Comparison of ENCODE assay signal across 2 cellular contexts in the genomic region with DNA sequence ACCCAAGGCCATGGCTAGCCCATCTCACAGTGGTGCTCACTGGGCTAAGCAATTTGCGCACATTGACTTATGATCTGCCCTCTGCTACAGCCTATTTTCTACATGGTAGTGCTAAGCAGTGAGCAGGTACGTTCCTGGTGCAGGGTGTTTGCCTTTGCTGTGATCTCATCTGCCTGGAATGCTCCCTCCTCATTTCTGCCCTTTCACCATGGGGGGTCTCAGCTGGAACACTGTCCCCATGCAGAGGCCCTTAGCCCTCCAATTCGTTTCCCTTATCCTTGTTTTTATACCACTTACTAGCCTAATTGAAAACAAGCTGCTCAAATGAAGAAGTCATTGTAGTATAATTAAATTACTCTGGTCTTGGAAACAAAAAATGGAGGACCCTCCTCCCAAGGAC.
TF ChIP-seq lines count a peak whose summit lies in the region.

No MANE protein-coding gene starts in this region.

TF ChIP-seq in K562, 482 proteins besides CTCF, POLR2A, EP300 and RAD21:
- TF ChIP-seq ELF2 (CRISPR knock-in tag; IDR thresholded peaks at IDR 0.05) = no peak
- peak; percentile 39 for TF ChIP-seq HNRNPLL (IDR thresholded peaks at IDR 0.05; ENCODE audit: low read depth, low read length, poor library complexity, severe bottlenecking)

TF ChIP-seq in HepG2, 621 proteins besides CTCF, POLR2A, EP300 and RAD21:
- TF ChIP-seq, protein P1, sequence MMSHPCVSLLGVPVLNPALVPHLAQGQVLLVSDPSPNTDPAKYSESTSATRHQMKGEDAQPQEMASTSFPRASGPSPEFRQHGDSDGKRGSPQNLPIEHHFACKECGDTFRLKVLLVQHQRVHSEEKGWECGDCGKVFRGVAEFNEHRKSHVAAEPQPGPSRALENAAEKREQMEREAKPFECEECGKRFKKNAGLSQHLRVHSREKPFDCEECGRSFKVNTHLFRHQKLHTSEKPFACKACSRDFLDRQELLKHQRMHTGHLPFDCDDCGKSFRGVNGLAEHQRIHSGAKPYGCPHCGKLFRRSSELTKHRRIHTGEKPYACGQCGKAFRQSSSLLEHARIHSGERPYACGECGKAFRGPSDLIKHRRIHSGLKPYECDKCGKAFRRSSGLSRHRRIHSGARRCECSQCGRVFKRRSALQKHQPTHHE (CRISPR knock-in tag; IDR thresholded peaks at IDR 0.05; ENCODE audit: borderline replicate concordance) = no peak
- no peak for TF ChIP-seq KLF12 (CRISPR knock-in tag; IDR thresholded peaks at IDR 0.05; ENCODE audit: borderline replicate concordance)
- no peak for TF ChIP-seq ESRRA (CRISPR knock-in tag; IDR thresholded peaks at IDR 0.05; ENCODE audit: low read depth)
- no peak for TF ChIP-seq KDM6A (CRISPR knock-in tag; IDR thresholded peaks at IDR 0.05; ENCODE audit: low read depth)
- TF ChIP-seq, protein P2, sequence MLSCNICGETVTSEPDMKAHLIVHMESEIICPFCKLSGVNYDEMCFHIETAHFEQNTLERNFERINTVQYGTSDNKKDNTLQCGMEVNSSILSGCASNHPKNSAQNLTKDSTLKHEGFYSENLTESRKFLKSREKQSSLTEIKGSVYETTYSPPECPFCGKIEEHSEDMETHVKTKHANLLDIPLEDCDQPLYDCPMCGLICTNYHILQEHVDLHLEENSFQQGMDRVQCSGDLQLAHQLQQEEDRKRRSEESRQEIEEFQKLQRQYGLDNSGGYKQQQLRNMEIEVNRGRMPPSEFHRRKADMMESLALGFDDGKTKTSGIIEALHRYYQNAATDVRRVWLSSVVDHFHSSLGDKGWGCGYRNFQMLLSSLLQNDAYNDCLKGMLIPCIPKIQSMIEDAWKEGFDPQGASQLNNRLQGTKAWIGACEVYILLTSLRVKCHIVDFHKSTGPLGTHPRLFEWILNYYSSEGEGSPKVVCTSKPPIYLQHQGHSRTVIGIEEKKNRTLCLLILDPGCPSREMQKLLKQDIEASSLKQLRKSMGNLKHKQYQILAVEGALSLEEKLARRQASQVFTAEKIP (CRISPR knock-in tag; IDR thresholded peaks at IDR 0.05; ENCODE audit: borderline replicate concordance) = no peak
- TF ChIP-seq, protein P3, sequence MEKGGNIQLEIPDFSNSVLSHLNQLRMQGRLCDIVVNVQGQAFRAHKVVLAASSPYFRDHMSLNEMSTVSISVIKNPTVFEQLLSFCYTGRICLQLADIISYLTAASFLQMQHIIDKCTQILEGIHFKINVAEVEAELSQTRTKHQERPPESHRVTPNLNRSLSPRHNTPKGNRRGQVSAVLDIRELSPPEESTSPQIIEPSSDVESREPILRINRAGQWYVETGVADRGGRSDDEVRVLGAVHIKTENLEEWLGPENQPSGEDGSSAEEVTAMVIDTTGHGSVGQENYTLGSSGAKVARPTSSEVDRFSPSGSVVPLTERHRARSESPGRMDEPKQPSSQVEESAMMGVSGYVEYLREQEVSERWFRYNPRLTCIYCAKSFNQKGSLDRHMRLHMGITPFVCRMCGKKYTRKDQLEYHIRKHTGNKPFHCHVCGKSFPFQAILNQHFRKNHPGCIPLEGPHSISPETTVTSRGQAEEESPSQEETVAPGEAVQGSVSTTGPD (CRISPR knock-in tag; IDR thresholded peaks at IDR 0.05) = no peak
- TF ChIP-seq KLF6 (CRISPR knock-in tag; IDR thresholded peaks at IDR 0.05) = no peak
- TF ChIP-seq, protein P4, sequence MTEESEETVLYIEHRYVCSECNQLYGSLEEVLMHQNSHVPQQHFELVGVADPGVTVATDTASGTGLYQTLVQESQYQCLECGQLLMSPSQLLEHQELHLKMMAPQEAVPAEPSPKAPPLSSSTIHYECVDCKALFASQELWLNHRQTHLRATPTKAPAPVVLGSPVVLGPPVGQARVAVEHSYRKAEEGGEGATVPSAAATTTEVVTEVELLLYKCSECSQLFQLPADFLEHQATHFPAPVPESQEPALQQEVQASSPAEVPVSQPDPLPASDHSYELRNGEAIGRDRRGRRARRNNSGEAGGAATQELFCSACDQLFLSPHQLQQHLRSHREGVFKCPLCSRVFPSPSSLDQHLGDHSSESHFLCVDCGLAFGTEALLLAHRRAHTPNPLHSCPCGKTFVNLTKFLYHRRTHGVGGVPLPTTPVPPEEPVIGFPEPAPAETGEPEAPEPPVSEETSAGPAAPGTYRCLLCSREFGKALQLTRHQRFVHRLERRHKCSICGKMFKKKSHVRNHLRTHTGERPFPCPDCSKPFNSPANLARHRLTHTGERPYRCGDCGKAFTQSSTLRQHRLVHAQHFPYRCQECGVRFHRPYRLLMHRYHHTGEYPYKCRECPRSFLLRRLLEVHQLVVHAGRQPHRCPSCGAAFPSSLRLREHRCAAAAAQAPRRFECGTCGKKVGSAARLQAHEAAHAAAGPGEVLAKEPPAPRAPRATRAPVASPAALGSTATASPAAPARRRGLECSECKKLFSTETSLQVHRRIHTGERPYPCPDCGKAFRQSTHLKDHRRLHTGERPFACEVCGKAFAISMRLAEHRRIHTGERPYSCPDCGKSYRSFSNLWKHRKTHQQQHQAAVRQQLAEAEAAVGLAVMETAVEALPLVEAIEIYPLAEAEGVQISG (CRISPR knock-in tag; IDR thresholded peaks at IDR 0.05) = no peak
- no peak for TF ChIP-seq CEBPG (CRISPR knock-in tag; IDR thresholded peaks at IDR 0.05)
- TF ChIP-seq EEA1 (CRISPR knock-in tag; IDR thresholded peaks at IDR 0.05; ENCODE audit: borderline replicate concordance) = no peak
